Comparison of ENCODE assay signal across 24 cellular contexts in genomic region chr12:49963976-49964815, GRCh38. TPM values are rescaled to one million over a fixed set of nuclear protein-coding genes. Genes with fewer than 3 reads are reported as not detected.
A peak's percentile ranks its signal among the peaks of the same experiment; 100 is the strongest.
DNase-seq lines count a peak whose midpoint lies in the region; ATAC-seq, FAIRE-seq and TF ChIP-seq lines count a peak whose summit lies in the region.
"Had no signal": no experiment of that assay in that cellular context is flagged by ENCODE, and none has a peak within 500 bp of the region (broad histone marks: within the 10 kb centered on the region; RNA-seq: fewer than 3 reads in every experiment).

No MANE protein-coding gene starts in this region.

- peak; percentile 55 for DNase-seq in kidney
- DNase-seq in posterior vena cava (ENCODE audit: low spot score) = peak; percentile 45
- no peak for DNase-seq in NCI-H446 (lab: John Stamatoyannopoulos, UW)
- no peak for DNase-seq in upper lobe of right lung
- DNase-seq: CD4-positive, alpha-beta T cell; COR-L47; DMS 273 treated with DMSO at 0.1 percent for 48 hours; NCI-H1694; NCI-H2081 treated with DMSO at 0.1 percent for 48 hours; NCI-H2171 treated with DMSO at 0.1 percent for 48 hours; NCI-H446 treated with DMSO at 0.1 percent for 48 hours; NCI-H526 treated with DMSO at 0.1 percent for 48 hours; OCI-M1; SHP77 had no signal

- TF ChIP-seq CTCF in C4-2B (conservative IDR thresholded peaks at IDR 0.05) (no peak), VCaP (conservative IDR thresholded peaks at IDR 0.05) (no peak), kidney (IDR thresholded peaks at IDR 0.05; ENCODE audit: borderline replicate concordance, extremely low read depth, insufficient read depth) (no peak), upper lobe of right lung (IDR thresholded peaks at IDR 0.05) (no peak)

- H3K36me3 ChIP-seq in kidney (ENCODE audit: control insufficient read depth in 1 of 2, insufficient read depth in 2 of 2, low read length in 2 of 2) (no peaks in the 10 kb centered on the region), upper lobe of right lung (no peaks in the 10 kb centered on the region)

- peaks cover 12% of the 10 kb centered on the region in 2 donors for H3K4me1 ChIP-seq in kidney (ENCODE audit: control insufficient read depth in 1 of 2, insufficient read depth in 1 of 2, low read depth in 1 of 2, low read length in 2 of 2)
- peaks cover 20% of the 10 kb centered on the region for H3K4me1 ChIP-seq in upper lobe of right lung

- H3K9me3 ChIP-seq in kidney (ENCODE audit: control insufficient read depth in 1 of 2, low read length in 2 of 2) = no peaks in the 10 kb centered on the region
- H3K9me3 ChIP-seq in upper lobe of right lung = no peaks in the 10 kb centered on the region

- H3K9ac ChIP-seq in kidney (ENCODE audit: low read length in 2 of 2) = no peak overlapping the region

- H3K27ac ChIP-seq in C4-2B (peak overlapping the region; percentile 70), VCaP (peak overlapping the region; percentile 74), kidney (ENCODE audit: low read depth in 2 of 2, low read length in 2 of 2) (no peak overlapping the region), upper lobe of right lung (no peak overlapping the region)

- peaks cover 22% of the 10 kb centered on the region for H3K27me3 ChIP-seq in upper lobe of right lung

- no peak overlapping the region for H3K4me3 ChIP-seq in kidney (ENCODE audit: low read length in 2 of 2)
- H3K4me3 ChIP-seq in upper lobe of right lung = no peak overlapping the region

- intact Hi-C loops in kidney (cut with DNase I) = no loop called here
- intact Hi-C loops in posterior vena cava (cut with DNase I) = no loop called here
- intact Hi-C loops in upper lobe of right lung (cut with DNase I) = no loop called here

- ATAC-seq in HG03378 (IDR thresholded peaks at IDR 0.05; ENCODE audit: unreplicated experiment) = no peak
- no peak for ATAC-seq in GM19395 (IDR thresholded peaks at IDR 0.05; ENCODE audit: unreplicated experiment)
- no peak for ATAC-seq in upper lobe of right lung

- no peak for FAIRE-seq in kidney (lab: Jason Lieb, UNC)
- FAIRE-seq: GM12892 had no signal

RNA-seq across cellular contexts. Expression of gene AQP5, which starts 2.5 kb away (rescaled TPM):
- total RNA-seq in kidney (0.91 TPM), posterior vena cava (not detected), upper lobe of right lung (14.3 TPM)
- 0.99 TPM for polyA plus RNA-seq in kidney (ENCODE audit: insufficient read depth, low read depth, low replicate concordance)
- total RNA-seq: CD4-positive, alpha-beta T cell; G401; H4; MCF 10A had no signal
- polyA plus RNA-seq: IgD-negative memory B cell had no signal

RNA-seq across cellular contexts. Expression of gene AQP6, which starts 8.6 kb away (rescaled TPM):
- total RNA-seq in kidney = 12.0 TPM
- polyA plus RNA-seq in kidney (ENCODE audit: insufficient read depth, low read depth, low replicate concordance) = 74.1 TPM
- under 1 TPM in 1 of 2 donors, not detected in 1; 0.05 TPM for total RNA-seq in posterior vena cava
- total RNA-seq in upper lobe of right lung = 0.35 TPM
- total RNA-seq: A172; CD4-positive, alpha-beta T cell; MCF 10A had no signal
- polyA plus RNA-seq: IgD-negative memory B cell had no signal

RNA-seq across cellular contexts. Expression of gene AQP2, which starts 13.7 kb away (rescaled TPM):
- total RNA-seq in kidney = 122 TPM
- 666 TPM for polyA plus RNA-seq in kidney (ENCODE audit: insufficient read depth, low read depth, low replicate concordance)
- under 1 TPM; 0.33 to 0.42 TPM for total RNA-seq in posterior vena cava
- total RNA-seq in upper lobe of right lung = not detected
- total RNA-seq: A172; CD4-positive, alpha-beta T cell; G401; H4; MCF 10A had no signal
- polyA plus RNA-seq: IgD-negative memory B cell had no signal

Comparison
In these comparisons a context has a peak if more than half of its experiments do, and no peak if none do; other contexts are left out.
1. H3K27ac ChIP-seq: peak in C4-2B (single experiment) and VCaP (single experiment); none in kidney (0 of 2) and upper lobe of right lung (single experiment).
2. DNase-seq: peak in kidney (single experiment) and posterior vena cava (single experiment); none in NCI-H446 (0 of 2) and upper lobe of right lung (single experiment).
3. RNA of gene AQP2, which starts 13.7 kb away (total RNA-seq): 122 TPM in kidney (single experiment); 0.33 to 0.42 TPM in posterior vena cava and not detected in upper lobe of right lung (single experiment); every median in the first group is over 10 times any median in the second.